ENCODE assay signal across 19 cellular contexts in the genomic region with DNA sequence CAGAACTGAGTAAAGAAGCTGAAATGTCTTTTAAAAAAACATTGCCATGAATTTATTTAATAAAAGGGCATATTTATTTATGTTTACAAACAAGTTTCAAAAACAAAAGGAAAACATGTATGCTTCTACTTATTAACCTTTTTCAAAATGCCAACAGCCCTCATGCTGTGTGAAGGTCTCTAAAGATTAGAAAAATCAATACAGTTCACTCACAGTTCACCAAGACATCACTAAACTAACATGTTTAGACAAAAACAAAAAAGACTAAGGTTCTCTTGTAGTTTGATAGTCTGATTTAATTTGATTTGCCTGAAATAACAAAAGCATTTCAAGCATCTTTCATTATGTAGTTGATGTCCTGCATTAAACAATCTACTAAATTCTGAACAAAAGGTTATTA.
DNase-seq lines count a peak whose midpoint lies in the region; ATAC-seq, FAIRE-seq and TF ChIP-seq lines count a peak whose summit lies in the region.
"Had no signal": no experiment of that assay in that cellular context is flagged by ENCODE, and none has a peak within 500 bp of the region (broad histone marks: within the 10 kb centered on the region; RNA-seq: fewer than 3 reads in every experiment).

No MANE protein-coding gene starts in this region.

- H3K36me3 Mint-ChIP-seq in stimulated activated effector memory CD8-positive, alpha-beta T cell treated with anti-CD3 and anti-CD28 coated beads, Interleukin-12 subunit alpha, Interleukin-12 subunit beta, amount 100 ng/mL, for 72 hours: peaks cover 64% of the 10 kb centered on the region
- peaks cover 52 to 58% of the 10 kb centered on the region in 2 donors for H3K36me3 Mint-ChIP-seq in CD14-positive monocyte

- no peak for TF ChIP-seq POLR2A in right lobe of liver (IDR thresholded peaks at IDR 0.05)

- ATAC-seq in right lobe of liver: peak; percentile 59 to 83 (median 62)
- no peak for ATAC-seq in stimulated activated effector memory CD8-positive, alpha-beta T cell treated with anti-CD3 and anti-CD28 coated beads, Interleukin-12 subunit alpha, Interleukin-12 subunit beta, amount 100 ng/mL, for 72 hours
- ATAC-seq in SK-N-SH treated with all-trans-retinoic acid at 6 μM for 48 hours: no peak

- H3K27me3 Mint-ChIP-seq in CD14-positive monocyte (ENCODE audit: low read depth in 3 of 3): no peaks in the 10 kb centered on the region
- H3K27me3 Mint-ChIP-seq: CD4-positive, alpha-beta memory T cell had no signal

- no peaks in the 10 kb centered on the region for H3K9me3 ChIP-seq in HEK293 (ENCODE audit: control insufficient read depth, insufficient read depth, low read depth, low read length)
- no peaks in the 10 kb centered on the region for H3K9me3 ChIP-seq in right lobe of liver
- H3K9me3 ChIP-seq: HAP-1 had no signal

- H3K27ac ChIP-seq in HEK293 (ENCODE audit: extremely low read depth, low read depth, low read length) (no peak overlapping the region), right lobe of liver (no peak overlapping the region)
- H3K27ac ChIP-seq: C4-2B, HL-60 had no signal

- H3K9me3 Mint-ChIP-seq in stimulated activated effector memory CD8-positive, alpha-beta T cell treated with anti-CD3 and anti-CD28 coated beads, Interleukin-12 subunit alpha, Interleukin-12 subunit beta, amount 100 ng/mL, for 72 hours: no peaks in the 10 kb centered on the region
- no peaks in the 10 kb centered on the region for H3K9me3 Mint-ChIP-seq in CD14-positive monocyte
- H3K9me3 Mint-ChIP-seq: CD4-positive, alpha-beta memory T cell had no signal

- DNase-seq in right lobe of liver: no peak
- no peak for DNase-seq in stimulated activated effector memory CD8-positive, alpha-beta T cell treated with anti-CD3 and anti-CD28 coated beads, Interleukin-12 subunit alpha, Interleukin-12 subunit beta, amount 100 ng/mL, for 72 hours (ENCODE audit: low spot score in 2 of 2)
- DNase-seq in effector CD4-positive, alpha-beta T cell: no peak
- no peak for DNase-seq in activated CD4-positive, alpha-beta T cell treated with anti-CD3 and anti-CD28 coated beads, Interleukin-2, amount 50 U/mL, for 4 hours
- no peak for DNase-seq in CD14-positive monocyte (ENCODE audit: low spot score)
- DNase-seq: AML-193; CD4-positive, alpha-beta memory T cell; DMS 273 treated with DMSO at 0.1 percent for 48 hours; DMS53; DND-41; EL; KG1 had no signal

- H3K27ac Mint-ChIP-seq in stimulated activated effector memory CD8-positive, alpha-beta T cell treated with anti-CD3 and anti-CD28 coated beads, Interleukin-12 subunit alpha, Interleukin-12 subunit beta, amount 100 ng/mL, for 72 hours: peak overlapping the region; percentile 47
- no peak overlapping the region for H3K27ac Mint-ChIP-seq in CD14-positive monocyte

- peaks cover 6% of the 10 kb centered on the region for H3K4me1 Mint-ChIP-seq in stimulated activated effector memory CD8-positive, alpha-beta T cell treated with anti-CD3 and anti-CD28 coated beads, Interleukin-12 subunit alpha, Interleukin-12 subunit beta, amount 100 ng/mL, for 72 hours
- no peaks in the 10 kb centered on the region for H3K4me1 Mint-ChIP-seq in CD14-positive monocyte

- CTCF ChIA-PET in HEK293 (lab: Yijun Ruan, JAX): interaction anchor here (0.6 kb wide), 1 partner anchor 29 kb away, joined by 4 read pairs; no protein-coding TSS in a partner anchor

- no peaks in the 10 kb centered on the region for H3K27me3 ChIP-seq in right lobe of liver

- POLR2A ChIA-PET in HEK293 (lab: Yijun Ruan, JAX): no interaction called here

- H3K4me1 ChIP-seq in HEK293 (ENCODE audit: control insufficient read depth, insufficient read depth, low read length) (no peaks in the 10 kb centered on the region), right lobe of liver (no peaks in the 10 kb centered on the region)
- H3K4me1 ChIP-seq: HAP-1 had no signal

- H3K4me3 ChIP-seq in HEK293 (ENCODE audit: low read depth, low read length): no peak overlapping the region
- no peak overlapping the region for H3K4me3 ChIP-seq in right lobe of liver
- H3K4me3 ChIP-seq: HAP-1 had no signal

- H3K36me3 ChIP-seq in HEK293 (ENCODE audit: control insufficient read depth in 2 of 2, insufficient read depth in 1 of 2, low read length in 2 of 2) (peaks cover 7 to 22% of the 10 kb centered on the region in 2 experiments; a peak in 2 of 3 replicates), right lobe of liver (peaks cover 0 to 3% (median 0%) of the 10 kb centered on the region in 4 donors)

- H3K4me3 Mint-ChIP-seq in stimulated activated effector memory CD8-positive, alpha-beta T cell treated with anti-CD3 and anti-CD28 coated beads, Interleukin-12 subunit alpha, Interleukin-12 subunit beta, amount 100 ng/mL, for 72 hours: no peak overlapping the region
- no peak overlapping the region for H3K4me3 Mint-ChIP-seq in CD14-positive monocyte
- H3K4me3 Mint-ChIP-seq: CD4-positive, alpha-beta memory T cell had no signal

- peak; percentile 90 for FAIRE-seq in islet of Langerhans (lab: Jason Lieb, UNC)
- FAIRE-seq: H1 had no signal

- intact Hi-C loops in right lobe of liver (cut with DNase I): no loop called here
- intact Hi-C loops in CD14-positive monocyte (cut with micrococcal nuclease): no loop called here

- TF ChIP-seq CTCF in HEK293 (tag by site-specific recombination; IDR thresholded peaks at IDR 0.05) (no peak), right lobe of liver (IDR thresholded peaks at IDR 0.05) (no peak), CD14-positive monocyte (IDR thresholded peaks at IDR 0.05) (no peak)

TF ChIP-seq in HEK293, 187 proteins besides CTCF, POLR2A, EP300 and RAD21 (continues in another document):
- TF ChIP-seq ZNF701 (tag by site-specific recombination; IDR thresholded peaks at IDR 0.05): no peak
- TF ChIP-seq ZNF311 (tag by site-specific recombination; IDR thresholded peaks at IDR 0.05; ENCODE audit: borderline replicate concordance): no peak
- TF ChIP-seq REPIN1 (tag by site-specific recombination; IDR thresholded peaks at IDR 0.05; ENCODE audit: low read depth): no peak
- TF ChIP-seq OVOL3 (tag by site-specific recombination; IDR thresholded peaks at IDR 0.05): no peak
- TF ChIP-seq, protein P1, sequence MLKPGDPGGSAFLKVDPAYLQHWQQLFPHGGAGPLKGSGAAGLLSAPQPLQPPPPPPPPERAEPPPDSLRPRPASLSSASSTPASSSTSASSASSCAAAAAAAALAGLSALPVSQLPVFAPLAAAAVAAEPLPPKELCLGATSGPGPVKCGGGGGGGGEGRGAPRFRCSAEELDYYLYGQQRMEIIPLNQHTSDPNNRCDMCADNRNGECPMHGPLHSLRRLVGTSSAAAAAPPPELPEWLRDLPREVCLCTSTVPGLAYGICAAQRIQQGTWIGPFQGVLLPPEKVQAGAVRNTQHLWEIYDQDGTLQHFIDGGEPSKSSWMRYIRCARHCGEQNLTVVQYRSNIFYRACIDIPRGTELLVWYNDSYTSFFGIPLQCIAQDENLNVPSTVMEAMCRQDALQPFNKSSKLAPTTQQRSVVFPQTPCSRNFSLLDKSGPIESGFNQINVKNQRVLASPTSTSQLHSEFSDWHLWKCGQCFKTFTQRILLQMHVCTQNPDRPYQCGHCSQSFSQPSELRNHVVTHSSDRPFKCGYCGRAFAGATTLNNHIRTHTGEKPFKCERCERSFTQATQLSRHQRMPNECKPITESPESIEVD (tag by site-specific recombination; IDR thresholded peaks at IDR 0.05): peak; percentile 35; the same call in 1 of the 2 replicates
- no peak for TF ChIP-seq ZFP69B (tag by site-specific recombination; IDR thresholded peaks at IDR 0.05)
- TF ChIP-seq ZFHX2 (tag by site-specific recombination; conservative IDR thresholded peaks at IDR 0.05): no peak

TF ChIP-seq in SK-N-SH treated with all-trans-retinoic acid at 6 μM for 48 hours, 23 proteins besides CTCF, POLR2A, EP300 and RAD21:
- no peak for TF ChIP-seq ZNF70 (CRISPR knock-in tag; IDR thresholded peaks at IDR 0.05)
TF ChIP-seq in SK-N-SH treated with all-trans-retinoic acid at 6 μM for 48 hours: peak in this region for 0.

Comparison
In these comparisons a context has a peak if more than half of its experiments do, and no peak if none do; other contexts are left out.
1. ATAC-seq: peak in right lobe of liver (4 of 4); none in stimulated activated effector memory CD8-positive, alpha-beta T cell treated with anti-CD3 and anti-CD28 coated beads, Interleukin-12 subunit alpha, Interleukin-12 subunit beta, amount 100 ng/mL, for 72 hours (single experiment) and SK-N-SH treated with all-trans-retinoic acid at 6 μM for 48 hours (single experiment).